ENCODE assay signal across 23 cellular contexts in the genomic region with DNA sequence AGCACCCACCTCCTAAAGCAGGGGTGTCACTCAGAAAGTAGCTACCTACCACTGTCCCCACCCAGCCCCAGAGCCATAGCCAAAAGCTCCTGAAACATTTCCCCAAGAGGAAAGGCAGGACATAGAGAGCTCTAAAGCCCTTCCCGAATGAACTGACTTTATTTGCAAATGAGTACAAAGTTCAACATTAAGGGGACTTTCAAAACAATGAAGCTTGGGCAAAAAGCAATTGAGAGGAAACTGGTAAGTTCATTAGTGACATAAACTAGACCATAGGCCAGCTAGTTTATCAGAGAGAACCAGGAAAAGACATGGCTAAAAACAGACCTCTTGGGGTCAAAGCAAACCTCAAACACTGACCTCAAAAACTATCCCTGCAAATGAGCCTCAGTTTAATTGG.
A peak's percentile ranks its signal among the peaks of the same experiment; 100 is the strongest.
DNase-seq lines count a peak whose midpoint lies in the region; ATAC-seq and TF ChIP-seq lines count a peak whose summit lies in the region.
"Had no signal": no experiment of that assay in that cellular context is flagged by ENCODE, and none has a peak within 500 bp of the region (broad histone marks: within the 10 kb centered on the region; RNA-seq: fewer than 3 reads in every experiment).

No MANE protein-coding gene starts in this region.

- H3K27me3 Mint-ChIP-seq in MCF 10A (ENCODE audit: insufficient read depth, unreplicated experiment) = peaks cover 33% of the 10 kb centered on the region

- CTCF ChIA-PET in MCF 10A (lab: Yijun Ruan, JAX) = interaction anchor here (0.5 to 8.1 kb wide), 37 partner anchors 8 to 995 kb away, joined by 3 to 160 read pairs (median 4); partner anchors contain the start of gene RSPH14

- H3K27ac Mint-ChIP-seq in MCF 10A (ENCODE audit: low read depth, unreplicated experiment) = no peak overlapping the region
- H3K27ac Mint-ChIP-seq: HFFc6 had no signal

- ATAC-seq in left lobe of liver = peak; percentile 70
- ATAC-seq in gastrocnemius medialis = no peak
- no peak for ATAC-seq in HG02885 (IDR thresholded peaks at IDR 0.05; ENCODE audit: poor library complexity, unreplicated experiment)
- ATAC-seq: A549 had no signal

- 57% methylated on average over 1 of the region's 1 CpG for WGBS in esophagus muscularis mucosa

- peak overlapping the region; percentile 16; the same call in 1 of the 2 replicates for H3K27ac ChIP-seq in Karpas-422 (ENCODE audit: low read length)
- no peak overlapping the region for H3K27ac ChIP-seq in esophagus muscularis mucosa (replicated peaks in 1 of 4)
- peak overlapping the region in 3 of 4 donors; percentile 7 to 56 (median 50) for H3K27ac ChIP-seq in gastrocnemius medialis
- H3K27ac ChIP-seq: A549, HL-60 had no signal

- peaks cover 15% of the 10 kb centered on the region for H3K9me3 Mint-ChIP-seq in MCF 10A (ENCODE audit: unreplicated experiment)

- H3K4me3 Mint-ChIP-seq in MCF 10A (ENCODE audit: unreplicated experiment) = no peak overlapping the region
- H3K4me3 Mint-ChIP-seq: HFFc6 had no signal

- H3K36me3 ChIP-seq in Karpas-422 (ENCODE audit: insufficient read depth, low read length) = no peaks in the 10 kb centered on the region
- no peaks in the 10 kb centered on the region for H3K36me3 ChIP-seq in esophagus muscularis mucosa
- H3K36me3 ChIP-seq in gastrocnemius medialis = no peaks in the 10 kb centered on the region
- H3K36me3 ChIP-seq: BE2C had no signal

- H3K36me3 Mint-ChIP-seq in MCF 10A (ENCODE audit: insufficient read depth, unreplicated experiment) = no peaks in the 10 kb centered on the region

- TF ChIP-seq POLR2A in esophagus muscularis mucosa (IDR thresholded peaks at IDR 0.05; ENCODE audit: low read depth) (no peak), gastrocnemius medialis (IDR thresholded peaks at IDR 0.05) (no peak)

- POLR2A ChIA-PET in MCF 10A (lab: Yijun Ruan, JAX) = interaction anchor here (0.5 to 0.9 kb wide), 4 partner anchors 166 to 569 kb away, joined by 3 to 4 read pairs (median 3); no protein-coding TSS in a partner anchor

- no peak overlapping the region for H3K9ac ChIP-seq in Karpas-422 (ENCODE audit: low read length)

- H3K4me1 ChIP-seq in Karpas-422 (ENCODE audit: low read length) (peaks cover 39% of the 10 kb centered on the region), esophagus muscularis mucosa (peaks cover 0 to 5% (median 2%) of the 10 kb centered on the region in 4 donors), gastrocnemius medialis (no peaks in the 10 kb centered on the region)
- H3K4me1 ChIP-seq: A549, BE2C had no signal

- H3K9me2 ChIP-seq in Karpas-422 (replicated peaks; ENCODE audit: insufficient read depth, low read length) = no peaks in the 10 kb centered on the region

- H4K20me1 ChIP-seq in Karpas-422 (ENCODE audit: insufficient read depth, low read depth, low read length) = no peaks in the 10 kb centered on the region; the same call in 1 of the 2 replicates

- in situ Hi-C loops in gastrocnemius medialis (cut with MboI; ENCODE audit: low sequenced_read_pairs in 4 of 4) = loop anchor here (5.0 to 25.0 kb wide), 4 partner anchors 164 to 498 kb away; no protein-coding TSS in a partner anchor

- no peak for TF ChIP-seq EP300 in esophagus muscularis mucosa (IDR thresholded peaks at IDR 0.05)

- H3K4me3 ChIP-seq in Karpas-422 (ENCODE audit: low read length) (no peak overlapping the region), esophagus muscularis mucosa (no peak overlapping the region), gastrocnemius medialis (no peak overlapping the region)
- H3K4me3 ChIP-seq: A549 had no signal

- peaks cover 12% of the 10 kb centered on the region for H3K9me3 ChIP-seq in Karpas-422 (ENCODE audit: low read length)
- H3K9me3 ChIP-seq in esophagus muscularis mucosa = peaks cover 0 to 12% (median 7%) of the 10 kb centered on the region in 4 donors
- no peaks in the 10 kb centered on the region for H3K9me3 ChIP-seq in gastrocnemius medialis
- H3K9me3 ChIP-seq: BE2C had no signal

- H2AFZ ChIP-seq in Karpas-422 (ENCODE audit: low read length) = no peak overlapping the region

- DNase-seq in Karpas-422 (no peak), esophagus muscularis mucosa (ENCODE audit: extremely low spot score) (peak; percentile 77), left lobe of liver (ENCODE audit: low spot score) (no peak), gastrocnemius medialis (no peak), NCI-H1417 treated with DMSO at 0.1 percent for 48 hours (lab: John Stamatoyannopoulos, UW) (no peak), MCF 10A (ENCODE audit: unreplicated experiment) (no peak)
- DNase-seq: BE2C, EL, GF-D8, H7, HFFc6, KG1, MV-4-11, NCI-H1105 treated with DMSO at 0.1 percent for 48 hours, NCI-H1694, NCI-H2081, NCI-H2171 treated with DMSO at 0.1 percent for 48 hours, NCI-H446, NCI-H526 treated with DMSO at 0.1 percent for 48 hours, SHP77 had no signal

- H3K27me3 ChIP-seq in Karpas-422 (ENCODE audit: low read length) (no peaks in the 10 kb centered on the region), esophagus muscularis mucosa (peaks cover 0 to 21% (median 1%) of the 10 kb centered on the region in 4 donors), gastrocnemius medialis (no peaks in the 10 kb centered on the region)
- H3K27me3 ChIP-seq: BE2C had no signal

- intact Hi-C loops in esophagus muscularis mucosa (cut with DNase I) (no loop called here), gastrocnemius medialis (cut with DNase I; ENCODE audit: low total_unique reads) (loop anchor here (2.0 kb wide), 1 partner anchor 316 kb away; no protein-coding TSS in a partner anchor), MCF 10A (cut with micrococcal nuclease) (no loop called here)

- H3K79me2 ChIP-seq in Karpas-422 (ENCODE audit: low read length) = no peaks in the 10 kb centered on the region

- H3K4me1 Mint-ChIP-seq in MCF 10A (ENCODE audit: insufficient read depth, unreplicated experiment) = no peaks in the 10 kb centered on the region

- TF ChIP-seq CTCF in esophagus muscularis mucosa (IDR thresholded peaks at IDR 0.05) (no peak), gastrocnemius medialis (IDR thresholded peaks at IDR 0.05 in 4 of 5, conservative IDR thresholded peaks at IDR 0.05 in 1 of 5) (no peak), MCF 10A (IDR thresholded peaks at IDR 0.05; ENCODE audit: unreplicated experiment) (no peak)

- no TSS peak for BruUV-seq in MCF 10A (replicated peaks; lab: Mats Ljungman, UMichigan)

- peak overlapping the region; percentile 20 for H3K4me2 ChIP-seq in Karpas-422 (ENCODE audit: low read depth, low read length, poor library complexity, severe bottlenecking)
- H3K4me2 ChIP-seq: A549 had no signal

Comparison
In these comparisons a context has a peak if more than half of its experiments do, and no peak if none do; other contexts are left out.
1. H3K27ac ChIP-seq: peak in Karpas-422 (single experiment) and gastrocnemius medialis (3 of 4); none in esophagus muscularis mucosa (0 of 4).